ENCODE assay signal across 8 cellular contexts in the genomic region with DNA sequence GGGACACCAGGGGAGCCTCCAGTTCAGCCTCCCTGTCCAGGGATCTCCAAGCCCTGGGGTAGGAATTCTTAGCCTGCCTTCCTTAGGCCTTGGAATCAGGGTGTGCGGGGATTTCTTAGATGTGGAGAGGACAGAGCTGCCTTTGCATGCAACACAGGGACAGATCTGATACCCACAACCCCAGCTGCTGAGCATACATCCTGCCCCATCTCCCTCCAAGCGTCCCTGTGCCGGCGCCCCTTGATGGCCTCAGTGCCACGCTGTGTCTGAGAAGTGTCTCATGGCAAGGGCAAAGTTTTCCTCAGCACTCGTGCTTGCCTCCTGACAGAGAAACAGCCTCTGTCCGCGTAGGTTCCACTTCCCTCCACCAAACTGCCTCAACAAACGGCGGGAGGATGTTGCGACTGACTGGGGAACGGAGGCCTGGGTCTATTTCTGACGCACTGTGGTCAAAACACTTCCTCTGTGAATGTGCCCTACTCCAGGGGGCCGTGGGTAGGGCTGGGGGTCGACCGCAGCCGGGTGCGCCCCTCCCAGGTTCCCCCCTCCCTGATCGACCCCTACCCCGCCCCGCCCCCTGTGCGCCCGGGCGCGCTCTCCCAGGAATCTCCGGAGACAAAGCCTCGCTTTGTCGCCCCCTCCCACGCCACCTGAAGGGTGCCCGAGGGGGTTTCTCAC. TPM values are rescaled to one million over a fixed set of nuclear protein-coding genes. Genes with fewer than 3 reads are reported as not detected.
DNase-seq lines count a peak whose midpoint lies in the region; ATAC-seq and TF ChIP-seq lines count a peak whose summit lies in the region.

No MANE protein-coding gene starts in this region.

- peak overlapping the region; percentile 94 for H3K4me2 ChIP-seq in DND-41 (ENCODE audit: insufficient read depth, low read length)

- H4K20me1 ChIP-seq in DND-41 (ENCODE audit: insufficient read depth, low read length) = peaks cover 13% of the 10 kb centered on the region

- H3K27ac Mint-ChIP-seq in activated CD4-positive, alpha-beta T cell treated with anti-CD3 and anti-CD28 coated beads, Interleukin-2, amount 10 ng/mL, durations not matched to agents 24 days and 14 days = peak overlapping the region; percentile 95
- H3K27ac Mint-ChIP-seq in stimulated activated naive B cell treated with anti-CD40 and anti-IgM and Interleukin-4, amounts not matched to agents 10 μg/mL and 1 μg/mL and 100 μg/mL, for 72 hours = peak overlapping the region; percentile 100

- peak overlapping the region; percentile 92 for H3K9ac ChIP-seq in DND-41 (ENCODE audit: low read depth, low read length)

- peaks cover 64% of the 10 kb centered on the region for H3K4me1 Mint-ChIP-seq in activated CD4-positive, alpha-beta T cell treated with anti-CD3 and anti-CD28 coated beads, Interleukin-2, amount 10 ng/mL, durations not matched to agents 24 days and 14 days
- H3K4me1 Mint-ChIP-seq in stimulated activated naive B cell treated with anti-CD40 and anti-IgM and Interleukin-4, amounts not matched to agents 10 μg/mL and 1 μg/mL and 100 μg/mL, for 72 hours = peaks cover 49 to 82% of the 10 kb centered on the region in 2 donors

- H2AFZ ChIP-seq in DND-41 (ENCODE audit: low read depth, low read length) = peak overlapping the region; percentile 84

- H3K36me3 ChIP-seq in DND-41 (ENCODE audit: insufficient read depth, low read length) (peaks cover 39% of the 10 kb centered on the region), MG63 (no peaks in the 10 kb centered on the region), mucosa of descending colon (ENCODE audit: low read depth) (no peaks in the 10 kb centered on the region)

- TF ChIP-seq CTCF in DND-41 (IDR thresholded peaks at IDR 0.05; ENCODE audit: borderline replicate concordance, extremely low read depth, low read length, poor library complexity, severe bottlenecking) = peak; percentile 18
- no peak for TF ChIP-seq CTCF in dorsolateral prefrontal cortex (IDR thresholded peaks at IDR 0.05 in 54 of 56, conservative IDR thresholded peaks at IDR 0.05 in 2 of 56; ENCODE audit: low read depth in 1 of 56, partially characterized antibody in 56 of 56)
- no peak for TF ChIP-seq CTCF in mucosa of descending colon (IDR thresholded peaks at IDR 0.05)

- no peaks in the 10 kb centered on the region for H3K9me3 ChIP-seq in DND-41 (ENCODE audit: insufficient read depth, low read length, severe bottlenecking)
- no peaks in the 10 kb centered on the region for H3K9me3 ChIP-seq in MG63
- no peaks in the 10 kb centered on the region for H3K9me3 ChIP-seq in mucosa of descending colon

- DNase-seq in DND-41 = peak; percentile 91
- DNase-seq in MG63 = no peak
- DNase-seq in activated CD4-positive, alpha-beta T cell treated with anti-CD3 and anti-CD28 coated beads, Interleukin-2, amount 10 ng/mL, durations not matched to agents 24 days and 14 days = peak; percentile 90
- peak in 6 of 10 donors; percentile 25 to 65 (median 41) for DNase-seq in dorsolateral prefrontal cortex
- peak; percentile 63 to 81 (median 69) for DNase-seq in mucosa of descending colon
- peak; percentile 86 for DNase-seq in stimulated activated naive B cell treated with anti-CD40 and anti-IgM and Interleukin-4, amounts not matched to agents 10 μg/mL and 1 μg/mL and 100 μg/mL, for 72 hours
- no peak for DNase-seq in cerebellar cortex (ENCODE audit: low spot score)

- ATAC-seq in DND-41 (ENCODE audit: insufficient read depth, low read depth) (peak; percentile 79), GM21576 (IDR thresholded peaks at IDR 0.05; ENCODE audit: unreplicated experiment) (peak; percentile 36), mucosa of descending colon (peak; percentile 39)
- ATAC-seq in stimulated activated naive B cell treated with anti-CD40 and anti-IgM and Interleukin-4, amounts not matched to agents 10 μg/mL and 1 μg/mL and 100 μg/mL, for 72 hours (replicated peaks) = peak; percentile 59 to 64

- H3K27ac ChIP-seq in DND-41 (ENCODE audit: low read length) = peak overlapping the region; percentile 90
- H3K27ac ChIP-seq in dorsolateral prefrontal cortex = peak overlapping the region; percentile 49 to 94 (median 85)

- peak overlapping the region; percentile 98 for H3K4me3 Mint-ChIP-seq in activated CD4-positive, alpha-beta T cell treated with anti-CD3 and anti-CD28 coated beads, Interleukin-2, amount 10 ng/mL, durations not matched to agents 24 days and 14 days
- peak overlapping the region; percentile 93 to 96 for H3K4me3 Mint-ChIP-seq in stimulated activated naive B cell treated with anti-CD40 and anti-IgM and Interleukin-4, amounts not matched to agents 10 μg/mL and 1 μg/mL and 100 μg/mL, for 72 hours

- no peaks in the 10 kb centered on the region for H3K9me3 Mint-ChIP-seq in activated CD4-positive, alpha-beta T cell treated with anti-CD3 and anti-CD28 coated beads, Interleukin-2, amount 10 ng/mL, durations not matched to agents 24 days and 14 days
- no peaks in the 10 kb centered on the region for H3K9me3 Mint-ChIP-seq in stimulated activated naive B cell treated with anti-CD40 and anti-IgM and Interleukin-4, amounts not matched to agents 10 μg/mL and 1 μg/mL and 100 μg/mL, for 72 hours

- peaks cover 38% of the 10 kb centered on the region for H3K4me1 ChIP-seq in DND-41 (ENCODE audit: insufficient read depth, low read length)
- peaks cover 31% of the 10 kb centered on the region for H3K4me1 ChIP-seq in mucosa of descending colon (ENCODE audit: low read depth)

- H3K79me2 ChIP-seq in DND-41 (ENCODE audit: insufficient read depth, low read length) = 0 out of 2 replicates have a peak, but pooled peaks cover 2% of the 10 kb centered on the region

- H3K27me3 Mint-ChIP-seq in activated CD4-positive, alpha-beta T cell treated with anti-CD3 and anti-CD28 coated beads, Interleukin-2, amount 10 ng/mL, durations not matched to agents 24 days and 14 days = no peaks in the 10 kb centered on the region
- no peaks in the 10 kb centered on the region for H3K27me3 Mint-ChIP-seq in stimulated activated naive B cell treated with anti-CD40 and anti-IgM and Interleukin-4, amounts not matched to agents 10 μg/mL and 1 μg/mL and 100 μg/mL, for 72 hours

- peak overlapping the region; percentile 68 to 97 for H3K4me3 ChIP-seq in DND-41 (ENCODE audit: low read depth in 1 of 2, low read length in 2 of 2)
- H3K4me3 ChIP-seq in MG63 = peak overlapping the region; percentile 75
- H3K4me3 ChIP-seq in dorsolateral prefrontal cortex = peak overlapping the region; percentile 54 to 91 (median 82)
- peak overlapping the region; percentile 59 for H3K4me3 ChIP-seq in mucosa of descending colon

- intact Hi-C loops in activated CD4-positive, alpha-beta T cell treated with anti-CD3 and anti-CD28 coated beads, Interleukin-2, amount 10 ng/mL, durations not matched to agents 24 days and 14 days (cut with micrococcal nuclease) = loop anchor here (1.0 to 10.0 kb wide), 5 partner anchors 13 to 357 kb away; a partner anchor contains a TSS
- intact Hi-C loops in dorsolateral prefrontal cortex (cut with DNase I) = no loop called here
- intact Hi-C loops in mucosa of descending colon (cut with DNase I, micrococcal nuclease) = no loop called here

- peaks cover 37% of the 10 kb centered on the region for H3K36me3 Mint-ChIP-seq in activated CD4-positive, alpha-beta T cell treated with anti-CD3 and anti-CD28 coated beads, Interleukin-2, amount 10 ng/mL, durations not matched to agents 24 days and 14 days (ENCODE audit: low read depth)
- peaks cover 28 to 60% of the 10 kb centered on the region in 2 donors for H3K36me3 Mint-ChIP-seq in stimulated activated naive B cell treated with anti-CD40 and anti-IgM and Interleukin-4, amounts not matched to agents 10 μg/mL and 1 μg/mL and 100 μg/mL, for 72 hours

- H3K27me3 ChIP-seq in DND-41 (ENCODE audit: insufficient read depth, low read length, poor library complexity) (no peaks in the 10 kb centered on the region), MG63 (no peaks in the 10 kb centered on the region), dorsolateral prefrontal cortex (no peaks in the 10 kb centered on the region)

RNA-seq across cellular contexts. Expression of a gene that starts 0.9 kb away (rescaled TPM):
- 11.1 and 21.2 TPM in 2 replicates for total RNA-seq in MG63 (2014; rRNA removed; shearing (Covaris generic); ENCODE audit: low replicate concordance)
- 41.4 and 42.5 TPM in 2 replicates for total RNA-seq in activated CD4-positive, alpha-beta T cell treated with anti-CD3 and anti-CD28 coated beads, Interleukin-2, amount 10 ng/mL, durations not matched to agents 24 days and 14 days
- total RNA-seq in dorsolateral prefrontal cortex = 10 to 100 TPM; 22.6 to 77.0 (median 42.3) TPM
- 10 to 100 TPM; 43.1 to 72.9 (median 57.8) TPM for total RNA-seq in mucosa of descending colon

RNA-seq across cellular contexts. Expression of a gene that starts 14.1 kb away (rescaled TPM):
- 9.3 and 13.4 TPM in 2 replicates for total RNA-seq in MG63 (2014; rRNA removed; shearing (Covaris generic); ENCODE audit: low replicate concordance)
- 18.2 and 20.5 TPM in 2 replicates for total RNA-seq in activated CD4-positive, alpha-beta T cell treated with anti-CD3 and anti-CD28 coated beads, Interleukin-2, amount 10 ng/mL, durations not matched to agents 24 days and 14 days
- total RNA-seq in dorsolateral prefrontal cortex (10 to 100 TPM in 28 of 120 experiments, 1 to 10 TPM in 92; 3.5 to 16.3 (median 7.9) TPM), mucosa of descending colon (10 to 100 TPM; 13.4 to 24.8 (median 22.7) TPM)

RNA-seq across cellular contexts. Expression of a gene that starts 14.2 kb away (rescaled TPM):
- 8.8 TPM in 1 of 2 replicates, not detected in the other for total RNA-seq in MG63 (2014; rRNA removed; shearing (Covaris generic); ENCODE audit: low replicate concordance)
- not detected in 2 replicates for total RNA-seq in activated CD4-positive, alpha-beta T cell treated with anti-CD3 and anti-CD28 coated beads, Interleukin-2, amount 10 ng/mL, durations not matched to agents 24 days and 14 days
- total RNA-seq in dorsolateral prefrontal cortex (10 to 100 TPM in 73 of 120 experiments, 1 to 10 TPM in 47; 5.2 to 18.3 (median 10.6) TPM), mucosa of descending colon (1 to 10 TPM in 2 of 3 donors, under 1 TPM in 1; 0.67 to 5.5 (median 2.9) TPM)

RNA-seq across cellular contexts. Expression of a gene that starts 28.4 kb away (rescaled TPM):
- total RNA-seq in MG63 (2014; rRNA removed; shearing (Covaris generic); ENCODE audit: low replicate concordance) = 6.0 and 9.8 TPM in 2 replicates
- 18.9 and 19.6 TPM in 2 replicates for total RNA-seq in activated CD4-positive, alpha-beta T cell treated with anti-CD3 and anti-CD28 coated beads, Interleukin-2, amount 10 ng/mL, durations not matched to agents 24 days and 14 days
- 10 to 100 TPM in 61 of 120 experiments, 1 to 10 TPM in 59; 5.4 to 12.6 (median 10.0) TPM for total RNA-seq in dorsolateral prefrontal cortex
- total RNA-seq in mucosa of descending colon = 1 to 10 TPM; 6.5 to 7.7 (median 6.9) TPM

Comparison
In these comparisons a context has a peak if more than half of its experiments do, and no peak if none do; other contexts are left out.
1. DNase-seq: peak in DND-41 (single experiment), activated CD4-positive, alpha-beta T cell treated with anti-CD3 and anti-CD28 coated beads, Interleukin-2, amount 10 ng/mL, durations not matched to agents 24 days and 14 days (single experiment), dorsolateral prefrontal cortex (6 of 10), mucosa of descending colon (3 of 3) and stimulated activated naive B cell treated with anti-CD40 and anti-IgM and Interleukin-4, amounts not matched to agents 10 μg/mL and 1 μg/mL and 100 μg/mL, for 72 hours (single experiment); none in MG63 (single experiment) and cerebellar cortex (single experiment).
2. Peak in every context shown above with its lines, with median percentiles within 50 percentile points of each other: ATAC-seq and H3K4me3 ChIP-seq.